1 cellular context compared by ENCODE assay signal in genomic region chr12:29921307-29921706, GRCh38.
TF ChIP-seq lines count a peak whose summit lies in the region.

No MANE protein-coding gene starts in this region.

TF ChIP-seq in GM12891, 5 proteins besides CTCF, POLR2A, EP300 and RAD21:
- TF ChIP-seq PAX5 (IDR thresholded peaks at IDR 0.05; ENCODE audit: insufficient read depth, low read length, severe bottlenecking) (no peak), POLR2AphosphoS5 (IDR thresholded peaks at IDR 0.05; ENCODE audit: low read depth, low read length) (no peak), TAF1 (IDR thresholded peaks at IDR 0.05; ENCODE audit: low read depth, low read length) (no peak), POU2F2 (IDR thresholded peaks at IDR 0.05; ENCODE audit: low read depth, low read length) (no peak), SPI1 (IDR thresholded peaks at IDR 0.05; ENCODE audit: low read depth, low read length) (no peak)
TF ChIP-seq in GM12891: peak in this region for 0.
